ENCODE assay signal across 2 cellular contexts in genomic region chr6:16961577-16961976, GRCh38.
A peak's percentile ranks its signal among the peaks of the same experiment; 100 is the strongest.
TF ChIP-seq lines count a peak whose summit lies in the region.

No MANE protein-coding gene starts in this region.

TF ChIP-seq in SK-N-SH, 30 proteins besides CTCF, POLR2A, EP300 and RAD21 (continued from another document):
- TF ChIP-seq JUND (IDR thresholded peaks at IDR 0.05) (peak; percentile 21; the same call in 1 of the 2 replicates), POLR2AphosphoS5 (IDR thresholded peaks at IDR 0.05; ENCODE audit: low read depth, low read length) (no peak), FOSL2 (IDR thresholded peaks at IDR 0.05; ENCODE audit: borderline replicate concordance, low read depth) (peak; percentile 25; the same call in 1 of the 2 replicates)
- TF ChIP-seq, protein P1, sequence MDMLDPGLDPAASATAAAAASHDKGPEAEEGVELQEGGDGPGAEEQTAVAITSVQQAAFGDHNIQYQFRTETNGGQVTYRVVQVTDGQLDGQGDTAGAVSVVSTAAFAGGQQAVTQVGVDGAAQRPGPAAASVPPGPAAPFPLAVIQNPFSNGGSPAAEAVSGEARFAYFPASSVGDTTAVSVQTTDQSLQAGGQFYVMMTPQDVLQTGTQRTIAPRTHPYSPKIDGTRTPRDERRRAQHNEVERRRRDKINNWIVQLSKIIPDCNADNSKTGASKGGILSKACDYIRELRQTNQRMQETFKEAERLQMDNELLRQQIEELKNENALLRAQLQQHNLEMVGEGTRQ (IDR thresholded peaks at IDR 0.05; ENCODE audit: borderline replicate concordance, low read depth, low read length) = no peak
- TF ChIP-seq, protein P2, sequence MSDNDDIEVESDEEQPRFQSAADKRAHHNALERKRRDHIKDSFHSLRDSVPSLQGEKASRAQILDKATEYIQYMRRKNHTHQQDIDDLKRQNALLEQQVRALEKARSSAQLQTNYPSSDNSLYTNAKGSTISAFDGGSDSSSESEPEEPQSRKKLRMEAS (IDR thresholded peaks at IDR 0.05; ENCODE audit: low read depth) = no peak
- TF ChIP-seq, protein P3, sequence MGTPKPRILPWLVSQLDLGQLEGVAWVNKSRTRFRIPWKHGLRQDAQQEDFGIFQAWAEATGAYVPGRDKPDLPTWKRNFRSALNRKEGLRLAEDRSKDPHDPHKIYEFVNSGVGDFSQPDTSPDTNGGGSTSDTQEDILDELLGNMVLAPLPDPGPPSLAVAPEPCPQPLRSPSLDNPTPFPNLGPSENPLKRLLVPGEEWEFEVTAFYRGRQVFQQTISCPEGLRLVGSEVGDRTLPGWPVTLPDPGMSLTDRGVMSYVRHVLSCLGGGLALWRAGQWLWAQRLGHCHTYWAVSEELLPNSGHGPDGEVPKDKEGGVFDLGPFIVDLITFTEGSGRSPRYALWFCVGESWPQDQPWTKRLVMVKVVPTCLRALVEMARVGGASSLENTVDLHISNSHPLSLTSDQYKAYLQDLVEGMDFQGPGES (IDR thresholded peaks at IDR 0.05; ENCODE audit: low read depth, low read length) = no peak

TF ChIP-seq in SK-N-SH treated with all-trans-retinoic acid at 6 μM for 48 hours, 23 proteins besides CTCF, POLR2A, EP300 and RAD21 (continued from another document):
- TF ChIP-seq, protein P4, sequence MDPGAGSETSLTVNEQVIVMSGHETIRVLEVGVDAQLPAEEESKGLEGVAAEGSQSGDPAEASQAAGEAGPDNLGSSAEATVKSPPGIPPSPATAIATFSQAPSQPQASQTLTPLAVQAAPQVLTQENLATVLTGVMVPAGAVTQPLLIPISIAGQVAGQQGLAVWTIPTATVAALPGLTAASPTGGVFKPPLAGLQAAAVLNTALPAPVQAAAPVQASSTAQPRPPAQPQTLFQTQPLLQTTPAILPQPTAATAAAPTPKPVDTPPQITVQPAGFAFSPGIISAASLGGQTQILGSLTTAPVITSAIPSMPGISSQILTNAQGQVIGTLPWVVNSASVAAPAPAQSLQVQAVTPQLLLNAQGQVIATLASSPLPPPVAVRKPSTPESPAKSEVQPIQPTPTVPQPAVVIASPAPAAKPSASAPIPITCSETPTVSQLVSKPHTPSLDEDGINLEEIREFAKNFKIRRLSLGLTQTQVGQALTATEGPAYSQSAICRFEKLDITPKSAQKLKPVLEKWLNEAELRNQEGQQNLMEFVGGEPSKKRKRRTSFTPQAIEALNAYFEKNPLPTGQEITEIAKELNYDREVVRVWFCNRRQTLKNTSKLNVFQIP (CRISPR knock-in tag; IDR thresholded peaks at IDR 0.05; ENCODE audit: borderline replicate concordance, low read depth) = no peak
- TF ChIP-seq ZNF70 (CRISPR knock-in tag; IDR thresholded peaks at IDR 0.05) (no peak), ZFP30 (CRISPR knock-in tag; IDR thresholded peaks at IDR 0.05) (no peak), TCF4 (CRISPR knock-in tag; IDR thresholded peaks at IDR 0.05; ENCODE audit: borderline replicate concordance) (no peak), TOX (CRISPR knock-in tag; IDR thresholded peaks at IDR 0.05; ENCODE audit: borderline replicate concordance) (no peak)
- TF ChIP-seq, protein P5, sequence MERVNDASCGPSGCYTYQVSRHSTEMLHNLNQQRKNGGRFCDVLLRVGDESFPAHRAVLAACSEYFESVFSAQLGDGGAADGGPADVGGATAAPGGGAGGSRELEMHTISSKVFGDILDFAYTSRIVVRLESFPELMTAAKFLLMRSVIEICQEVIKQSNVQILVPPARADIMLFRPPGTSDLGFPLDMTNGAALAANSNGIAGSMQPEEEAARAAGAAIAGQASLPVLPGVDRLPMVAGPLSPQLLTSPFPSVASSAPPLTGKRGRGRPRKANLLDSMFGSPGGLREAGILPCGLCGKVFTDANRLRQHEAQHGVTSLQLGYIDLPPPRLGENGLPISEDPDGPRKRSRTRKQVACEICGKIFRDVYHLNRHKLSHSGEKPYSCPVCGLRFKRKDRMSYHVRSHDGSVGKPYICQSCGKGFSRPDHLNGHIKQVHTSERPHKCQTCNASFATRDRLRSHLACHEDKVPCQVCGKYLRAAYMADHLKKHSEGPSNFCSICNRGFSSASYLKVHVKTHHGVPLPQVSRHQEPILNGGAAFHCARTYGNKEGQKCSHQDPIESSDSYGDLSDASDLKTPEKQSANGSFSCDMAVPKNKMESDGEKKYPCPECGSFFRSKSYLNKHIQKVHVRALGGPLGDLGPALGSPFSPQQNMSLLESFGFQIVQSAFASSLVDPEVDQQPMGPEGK (CRISPR knock-in tag; IDR thresholded peaks at IDR 0.05; ENCODE audit: borderline replicate concordance) = no peak
